Comparison of ENCODE assay signal across 8 cellular contexts in genomic region chr10:43409385-43410109, GRCh38. TPM values are rescaled to one million over a fixed set of nuclear protein-coding genes. Genes with fewer than 3 reads are reported as not detected.
DNase-seq lines count a peak whose midpoint lies in the region; ATAC-seq and TF ChIP-seq lines count a peak whose summit lies in the region.

No MANE protein-coding gene starts in this region.

- peak; percentile 0 for ATAC-seq in HG02798 (IDR thresholded peaks at IDR 0.05; ENCODE audit: poor library complexity, unreplicated experiment)

- DNase-seq in Ammon's horn (ENCODE audit: low spot score) (peak; percentile 23), coronary artery (ENCODE audit: low spot score) (no peak), mucosa of gallbladder (ENCODE audit: low spot score) (peak; percentile 41), globus pallidus (ENCODE audit: low spot score) (no peak), NCI-H446 (lab: John Stamatoyannopoulos, UW) (no peak)
- peak; percentile 70 for DNase-seq in activated CD4-positive, CD25-positive, alpha-beta regulatory T cell treated with anti-CD3 and anti-CD28 coated beads, Interleukin-2, amount 50 U/mL, for 72 hours
- peak; percentile 72 for DNase-seq in stimulated activated naive CD4-positive, alpha-beta T cell treated with Interleukin-2 at 50 U/mL for 16 hours (lab: John Stamatoyannopoulos, UW)

- no peak for TF ChIP-seq CTCF in coronary artery (IDR thresholded peaks at IDR 0.05)

- peak overlapping the region; percentile 91 for H3K4me3 ChIP-seq in coronary artery

- peak overlapping the region; percentile 95 to 97 for H3K27ac ChIP-seq in coronary artery

RNA-seq across cellular contexts. Expression of gene HNRNPF, which starts 0.6 kb away (rescaled TPM):
- total RNA-seq in mucosa of gallbladder = 184 TPM

RNA-seq across cellular contexts. Expression of gene ZNF487, which starts 27.4 kb away (rescaled TPM):
- 5.9 TPM for total RNA-seq in mucosa of gallbladder

RNA-seq across cellular contexts. Expression of gene FXYD4, which starts 38.1 kb away (rescaled TPM):
- total RNA-seq in mucosa of gallbladder = 1.6 TPM

Comparison
In these comparisons a context has a peak if more than half of its experiments do, and no peak if none do; other contexts are left out.
1. DNase-seq: peak in Ammon's horn (single experiment), activated CD4-positive, CD25-positive, alpha-beta regulatory T cell treated with anti-CD3 and anti-CD28 coated beads, Interleukin-2, amount 50 U/mL, for 72 hours (single experiment), mucosa of gallbladder (single experiment) and stimulated activated naive CD4-positive, alpha-beta T cell treated with Interleukin-2 at 50 U/mL for 16 hours (single experiment); none in coronary artery (single experiment), globus pallidus (single experiment) and NCI-H446 (0 of 2).